Comparison of ENCODE assay signal across 9 cellular contexts in genomic region chr6:137216875-137217553, GRCh38. TPM values are rescaled to one million over a fixed set of nuclear protein-coding genes. Genes with fewer than 3 reads are reported as not detected.
A peak's percentile ranks its signal among the peaks of the same experiment; 100 is the strongest.
DNase-seq lines count a peak whose midpoint lies in the region; ATAC-seq and TF ChIP-seq lines count a peak whose summit lies in the region.
"Had no signal": no experiment of that assay in that cellular context is flagged by ENCODE, and none has a peak within 500 bp of the region (broad histone marks: within the 10 kb centered on the region; RNA-seq: fewer than 3 reads in every experiment).

No MANE protein-coding gene starts in this region.

- no peak for ATAC-seq in GM19467 (IDR thresholded peaks at IDR 0.05; ENCODE audit: unreplicated experiment)

- peak overlapping the region; percentile 86 for H3K4me2 ChIP-seq in BLaER1

- DNase-seq in NCI-H146 (lab: John Stamatoyannopoulos, UW) (peak; percentile 57), colonic mucosa (no peak), NCI-H128 (lab: John Stamatoyannopoulos, UW; ENCODE audit: unreplicated experiment) (no peak), SHP77 (lab: John Stamatoyannopoulos, UW) (no peak)
- DNase-seq in NK-92 treated with Interleukin-12 subunit alpha and Interleukin-12 subunit beta, amount 100 ng/mL, for 24 hours (lab: John Stamatoyannopoulos, UW) = no peak

- H3K27ac ChIP-seq in BLaER1 (no peak overlapping the region), colonic mucosa (peak overlapping the region; percentile 96), muscle layer of duodenum (ENCODE audit: low read length) (peak overlapping the region; percentile 100)

- H3K9ac ChIP-seq in BLaER1 = 0 out of 2 replicates have a peak overlapping the region, but pooled peaks have one; percentile 83
- H3K9ac ChIP-seq in colonic mucosa (ENCODE audit: low read depth in 2 of 2, low read length in 2 of 2) = peak overlapping the region; percentile 16 to 99

- intact Hi-C loops in colonic mucosa (cut with DNase I) = no loop called here

- H3K36me3 ChIP-seq in BLaER1 = peaks cover 24% of the 10 kb centered on the region
- H3K36me3 ChIP-seq in colonic mucosa = no peaks in the 10 kb centered on the region
- peaks cover 0 to 9% of the 10 kb centered on the region in 2 donors for H3K36me3 ChIP-seq in muscle layer of duodenum (ENCODE audit: control insufficient read depth in 1 of 2, insufficient read depth in 2 of 2, low read length in 2 of 2)

- peaks cover 25% of the 10 kb centered on the region for H3K9me3 ChIP-seq in BLaER1
- no peaks in the 10 kb centered on the region for H3K9me3 ChIP-seq in colonic mucosa
- H3K9me3 ChIP-seq in muscle layer of duodenum (ENCODE audit: control insufficient read depth in 1 of 2, low read length in 2 of 2) = no peaks in the 10 kb centered on the region

- H3K27me3 ChIP-seq in BLaER1 = no peaks in the 10 kb centered on the region
- H3K27me3 ChIP-seq in colonic mucosa = no peaks in the 10 kb centered on the region
- no peaks in the 10 kb centered on the region for H3K27me3 ChIP-seq in muscle layer of duodenum (ENCODE audit: low read depth, low read length)

- H4K20me1 ChIP-seq in BLaER1 = peaks cover 41% of the 10 kb centered on the region

- no peak for TF ChIP-seq CTCF in colonic mucosa (IDR thresholded peaks at IDR 0.05)

- H3K4me1 ChIP-seq in BLaER1 = peaks cover 39% of the 10 kb centered on the region
- H3K4me1 ChIP-seq in colonic mucosa = peaks cover 7% of the 10 kb centered on the region
- H3K4me1 ChIP-seq in muscle layer of duodenum (ENCODE audit: control insufficient read depth in 1 of 2, insufficient read depth in 2 of 2, low read length in 2 of 2) = peaks cover 16 to 39% of the 10 kb centered on the region in 2 donors

- H3K4me3 ChIP-seq in BLaER1 = no peak overlapping the region; the same call in 1 of the 2 replicates
- H3K4me3 ChIP-seq in colonic mucosa = peak overlapping the region; percentile 70
- H3K4me3 ChIP-seq in muscle layer of duodenum (ENCODE audit: low read depth in 1 of 2, low read length in 2 of 2) = peak overlapping the region; percentile 86 to 99

RNA-seq across cellular contexts. Expression of gene IFNGR1, which starts 2.2 kb away (rescaled TPM):
- total RNA-seq in colonic mucosa = 100 to 1,000 TPM in 1 of 2 donors, 10 to 100 TPM in 1; 58.2 to 131 TPM

RNA-seq across cellular contexts. Expression of gene IL22RA2, which starts 43.6 kb away (rescaled TPM):
- under 1 TPM in 1 of 2 donors, not detected in 1; 0.21 TPM for total RNA-seq in colonic mucosa
- total RNA-seq: temporal lobe had no signal
